In the genomic region with DNA sequence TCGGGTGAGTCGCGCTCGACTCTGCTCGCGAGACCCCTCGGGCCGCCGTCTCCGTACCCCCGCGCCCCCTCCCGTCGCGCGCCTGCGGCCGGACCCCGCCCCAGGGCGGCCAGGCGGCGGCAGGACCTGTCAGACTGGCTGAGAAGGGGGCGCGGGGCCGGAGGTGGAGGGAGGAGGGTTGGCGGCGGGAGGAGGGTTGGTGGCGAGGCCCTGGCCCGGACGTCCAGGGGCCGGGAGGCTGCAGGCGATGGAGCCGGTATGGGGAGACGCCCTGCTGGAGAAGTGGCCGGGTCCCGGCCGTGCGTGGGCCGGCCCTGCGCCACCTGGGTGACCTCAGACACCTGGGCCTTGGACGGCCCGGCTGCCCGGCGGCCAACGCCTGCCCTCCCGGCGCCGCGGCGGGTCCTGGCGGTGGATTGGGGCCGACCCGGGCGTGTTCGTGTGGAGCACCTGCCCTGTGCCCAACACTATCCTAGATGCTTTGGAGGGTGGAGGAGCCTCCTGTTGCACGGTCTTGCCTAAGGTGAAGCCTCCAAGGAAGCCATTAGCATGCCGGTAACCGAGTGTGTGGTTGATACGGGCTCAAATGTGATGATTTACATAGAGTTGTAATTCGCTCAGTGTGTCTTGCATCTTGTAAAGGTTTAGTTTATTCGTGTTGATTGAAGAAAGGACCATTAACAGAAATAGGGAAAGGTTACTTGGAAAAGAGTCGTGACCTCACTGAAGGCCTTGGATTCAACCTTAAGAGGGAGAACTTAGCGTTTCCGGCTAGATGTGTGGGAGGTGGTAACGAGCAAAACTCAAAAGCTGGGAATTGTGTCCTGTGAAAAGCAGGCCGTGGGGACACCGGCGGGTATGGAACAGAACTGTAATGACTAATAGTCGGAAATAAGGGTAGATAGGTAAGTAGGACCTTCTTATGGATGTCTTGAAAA, we compare ENCODE assay signal across 8 cellular contexts. TPM values are rescaled to one million over a fixed set of nuclear protein-coding genes. Genes with fewer than 3 reads are reported as not detected.
DNase-seq lines count a peak whose midpoint lies in the region; ATAC-seq and TF ChIP-seq lines count a peak whose summit lies in the region.

No MANE protein-coding gene starts in this region.

- H3K27me3 Mint-ChIP-seq in CD14-positive monocyte (ENCODE audit: low read depth in 3 of 3) = no peaks in the 10 kb centered on the region
- no peaks in the 10 kb centered on the region for H3K27me3 Mint-ChIP-seq in activated CD4-positive, alpha-beta memory T cell treated with anti-CD3 and anti-CD28 coated beads, Interleukin-2, amount 10 ng/mL, durations not matched to agents 7 days and 5 days

- TF ChIP-seq EP300 in esophagus muscularis mucosa (IDR thresholded peaks at IDR 0.05) (no peak), neural cell (conservative IDR thresholded peaks at IDR 0.05; ENCODE audit: poor library complexity, severe bottlenecking) (no peak)

- H3K36me3 ChIP-seq in esophagus muscularis mucosa (peaks cover 6 to 18% (median 16%) of the 10 kb centered on the region in 4 donors), neural cell (ENCODE audit: insufficient read depth, low read length) (no peaks in the 10 kb centered on the region)

- intact Hi-C loops in CD14-positive monocyte (cut with micrococcal nuclease) (loop anchor here (5.0 to 10.0 kb wide), 3 partner anchors 185 to 332 kb away; no protein-coding TSS in a partner anchor), esophagus muscularis mucosa (cut with DNase I) (loop anchor here (5.0 kb wide), 1 partner anchor 190 kb away; a partner anchor contains a TSS)

- no peak for TF ChIP-seq RAD21 in neural cell (conservative IDR thresholded peaks at IDR 0.05)

- ATAC-seq in GM21381 (IDR thresholded peaks at IDR 0.05; ENCODE audit: unreplicated experiment) = peak; percentile 41

- peak overlapping the region; percentile 91 for H3K9ac ChIP-seq in neural cell (ENCODE audit: low read length)

- H3F3A ChIP-seq in neural cell (ENCODE audit: insufficient read depth, low read length, poor library complexity, severe bottlenecking) = no peaks in the 10 kb centered on the region

- H3K27ac Mint-ChIP-seq in CD14-positive monocyte = peak overlapping the region; percentile 76 to 99 (median 98)
- peak overlapping the region; percentile 99 for H3K27ac Mint-ChIP-seq in activated CD4-positive, alpha-beta memory T cell treated with anti-CD3 and anti-CD28 coated beads, Interleukin-2, amount 10 ng/mL, durations not matched to agents 7 days and 5 days

- peak overlapping the region; percentile 89 for H3K4me3 ChIP-seq in HL-60 (replicated peaks; ENCODE audit: insufficient read depth, low read length)
- H3K4me3 ChIP-seq in esophagus muscularis mucosa = peak overlapping the region; percentile 88 to 98 (median 96)
- H3K4me3 ChIP-seq in neural cell (ENCODE audit: low read length) = peak overlapping the region; percentile 93

- H3K79me2 ChIP-seq in neural cell (replicated peaks; ENCODE audit: insufficient read depth, low read length) = peaks cover 51% of the 10 kb centered on the region

- no peak for DNase-seq in CD14-positive monocyte (ENCODE audit: low spot score)
- peak in 1 of 2 experiments; percentile 38 for DNase-seq in HL-60 (ENCODE audit: low read depth in 1 of 2, low spot score in 1 of 2)
- DNase-seq in activated CD4-positive, alpha-beta memory T cell treated with anti-CD3 and anti-CD28 coated beads, Interleukin-2, amount 10 ng/mL, durations not matched to agents 7 days and 5 days = peak; percentile 52
- DNase-seq in esophagus muscularis mucosa (ENCODE audit: extremely low spot score) = no peak
- DNase-seq in NCI-H2107 (lab: John Stamatoyannopoulos, UW) = no peak
- no peak for DNase-seq in GOT3 (lab: John Stamatoyannopoulos, UW)

- WGBS in esophagus muscularis mucosa = under 1% methylated on average over 41 of the region's 69 CpGs

- no peaks in the 10 kb centered on the region for H3K9me2 ChIP-seq in neural cell (ENCODE audit: insufficient read depth, low read length)

- peak overlapping the region; percentile 82 to 96 for H3K4me3 Mint-ChIP-seq in CD14-positive monocyte
- H3K4me3 Mint-ChIP-seq in activated CD4-positive, alpha-beta memory T cell treated with anti-CD3 and anti-CD28 coated beads, Interleukin-2, amount 10 ng/mL, durations not matched to agents 7 days and 5 days = peak overlapping the region; percentile 89

- peak overlapping the region; percentile 86 for H3K4me2 ChIP-seq in neural cell (ENCODE audit: low read length)

- H4K20me1 ChIP-seq in neural cell (ENCODE audit: insufficient read depth) = peaks cover 4% of the 10 kb centered on the region

- H3K27ac ChIP-seq in HL-60 (replicated peaks) = peak overlapping the region; percentile 98
- peak overlapping the region; percentile 96 for H3K27ac ChIP-seq in esophagus muscularis mucosa (replicated peaks in 1 of 4)
- H3K27ac ChIP-seq in neural cell (ENCODE audit: low read length) = peak overlapping the region; percentile 81

- TF ChIP-seq CTCF in CD14-positive monocyte (IDR thresholded peaks at IDR 0.05) = no peak
- TF ChIP-seq CTCF in HL-60 (IDR thresholded peaks at IDR 0.05; ENCODE audit: insufficient read depth, low read length) = no peak
- no peak for TF ChIP-seq CTCF in esophagus muscularis mucosa (IDR thresholded peaks at IDR 0.05)
- TF ChIP-seq CTCF in neural cell (IDR thresholded peaks at IDR 0.05; ENCODE audit: poor library complexity, severe bottlenecking) = no peak

- H3K36me3 Mint-ChIP-seq in CD14-positive monocyte = peaks cover 12 to 18% of the 10 kb centered on the region in 2 donors
- H3K36me3 Mint-ChIP-seq in activated CD4-positive, alpha-beta memory T cell treated with anti-CD3 and anti-CD28 coated beads, Interleukin-2, amount 10 ng/mL, durations not matched to agents 7 days and 5 days (ENCODE audit: low read depth) = peaks cover 61% of the 10 kb centered on the region

- H3K9me3 Mint-ChIP-seq in CD14-positive monocyte = peaks cover 0 to 2% (median 0%) of the 10 kb centered on the region in 7 donors
- no peaks in the 10 kb centered on the region for H3K9me3 Mint-ChIP-seq in activated CD4-positive, alpha-beta memory T cell treated with anti-CD3 and anti-CD28 coated beads, Interleukin-2, amount 10 ng/mL, durations not matched to agents 7 days and 5 days

- POLR2A ChIA-PET in activated CD4-positive, alpha-beta memory T cell treated with anti-CD3 and anti-CD28 coated beads, Interleukin-2, amount 10 ng/mL, durations not matched to agents 7 days and 5 days (lab: Charles Lee) = interaction anchor here (0.5 to 4.5 kb wide), 29 partner anchors 12 to 657 kb away, joined by 3 to 292 read pairs (median 5); a partner anchor contains a TSS

- H3K9me3 ChIP-seq in esophagus muscularis mucosa = no peaks in the 10 kb centered on the region
- H3K9me3 ChIP-seq in neural cell (ENCODE audit: low read length) = no peaks in the 10 kb centered on the region

- H3K4me1 Mint-ChIP-seq in CD14-positive monocyte = peaks cover 64% of the 10 kb centered on the region
- peaks cover 70% of the 10 kb centered on the region for H3K4me1 Mint-ChIP-seq in activated CD4-positive, alpha-beta memory T cell treated with anti-CD3 and anti-CD28 coated beads, Interleukin-2, amount 10 ng/mL, durations not matched to agents 7 days and 5 days

- no peak for TF ChIP-seq POLR2A in esophagus muscularis mucosa (IDR thresholded peaks at IDR 0.05; ENCODE audit: low read depth)

- H3K27me3 ChIP-seq in HL-60 (ENCODE audit: insufficient read depth, poor library complexity, severe bottlenecking) (no peaks in the 10 kb centered on the region), esophagus muscularis mucosa (no peaks in the 10 kb centered on the region), neural cell (ENCODE audit: insufficient read depth, low read depth, low read length) (no peaks in the 10 kb centered on the region)

- H3K4me1 ChIP-seq in esophagus muscularis mucosa = peaks cover 55 to 78% (median 66%) of the 10 kb centered on the region in 4 donors

- H2AFZ ChIP-seq in neural cell (ENCODE audit: low read depth, low read length) = peak overlapping the region; percentile 98

- CTCF ChIA-PET in activated CD4-positive, alpha-beta memory T cell treated with anti-CD3 and anti-CD28 coated beads, Interleukin-2, amount 10 ng/mL, durations not matched to agents 7 days and 5 days (lab: Charles Lee) = interaction anchor here (0.6 to 2.2 kb wide), 5 partner anchors 15 to 332 kb away, joined by 4 to 13 read pairs (median 4); a partner anchor contains a TSS

TF ChIP-seq in neural cell, 6 proteins besides CTCF, POLR2A, EP300 and RAD21 (continues in another document):
- no peak for TF ChIP-seq POLR2AphosphoS5 (IDR thresholded peaks at IDR 0.05)
- TF ChIP-seq SMC3 (conservative IDR thresholded peaks at IDR 0.05; ENCODE audit: poor library complexity) = no peak
- no peak for TF ChIP-seq EZH2 (IDR thresholded peaks at IDR 0.05; ENCODE audit: borderline replicate concordance, insufficient read depth, low read length, poor library complexity, severe bottlenecking)

RNA-seq across cellular contexts. Expression of a gene that starts 0.6 kb away (rescaled TPM):
- 100 to 1,000 TPM; 727 to 814 TPM for polyA plus RNA-seq in CD14-positive monocyte
- total RNA-seq in activated CD4-positive, alpha-beta memory T cell treated with anti-CD3 and anti-CD28 coated beads, Interleukin-2, amount 10 ng/mL, durations not matched to agents 7 days and 5 days = 100 to 1,000 TPM; 371 to 378 TPM
- total RNA-seq in esophagus muscularis mucosa = 100 to 1,000 TPM; 211 to 279 (median 244) TPM
- polyA plus RNA-seq in neural cell = 384 and 409 TPM in 2 replicates
- 167 and 182 TPM in 2 replicates for polyA minus RNA-seq in neural cell

RNA-seq across cellular contexts. Expression of a gene that starts 14.9 kb away (rescaled TPM):
- 1,000 to 10,000 TPM; 1,139 to 1,360 TPM for polyA plus RNA-seq in CD14-positive monocyte
- 1,000 to 10,000 TPM; 1,118 to 1,119 TPM for total RNA-seq in activated CD4-positive, alpha-beta memory T cell treated with anti-CD3 and anti-CD28 coated beads, Interleukin-2, amount 10 ng/mL, durations not matched to agents 7 days and 5 days
- 100 to 1,000 TPM; 297 to 460 (median 380) TPM for total RNA-seq in esophagus muscularis mucosa
- 57.9 and 62.7 TPM in 2 replicates for polyA plus RNA-seq in neural cell
- polyA minus RNA-seq in neural cell = 25.1 and 36.0 TPM in 2 replicates

RNA-seq across cellular contexts. Expression of a gene that starts 42.7 kb away (rescaled TPM):
- polyA plus RNA-seq in CD14-positive monocyte (under 1 TPM; 0.05 to 0.22 TPM), neural cell (0.40 and 1.7 TPM in 2 replicates)
- 1 to 10 TPM; 1.7 to 2.4 TPM for total RNA-seq in activated CD4-positive, alpha-beta memory T cell treated with anti-CD3 and anti-CD28 coated beads, Interleukin-2, amount 10 ng/mL, durations not matched to agents 7 days and 5 days
- 10 to 100 TPM; 13.3 to 31.7 (median 16.5) TPM for total RNA-seq in esophagus muscularis mucosa
- polyA minus RNA-seq in neural cell = 1.9 and 2.0 TPM in 2 replicates

Comparison
In these comparisons a context has a peak if more than half of its experiments do, and no peak if none do; other contexts are left out.
1. RNA of a gene that starts 42.7 kb away (total RNA-seq): 13.3 to 31.7 TPM in esophagus muscularis mucosa; 1.7 to 2.4 TPM in activated CD4-positive, alpha-beta memory T cell treated with anti-CD3 and anti-CD28 coated beads, Interleukin-2, amount 10 ng/mL, durations not matched to agents 7 days and 5 days; every median in the first group is over 4 times any median in the second.
2. Peak in every context shown above with its lines, with median percentiles within 50 percentile points of each other: H3K27ac ChIP-seq and H3K4me3 ChIP-seq.